Comparison of ENCODE assay signal across 9 cellular contexts in the genomic region with DNA sequence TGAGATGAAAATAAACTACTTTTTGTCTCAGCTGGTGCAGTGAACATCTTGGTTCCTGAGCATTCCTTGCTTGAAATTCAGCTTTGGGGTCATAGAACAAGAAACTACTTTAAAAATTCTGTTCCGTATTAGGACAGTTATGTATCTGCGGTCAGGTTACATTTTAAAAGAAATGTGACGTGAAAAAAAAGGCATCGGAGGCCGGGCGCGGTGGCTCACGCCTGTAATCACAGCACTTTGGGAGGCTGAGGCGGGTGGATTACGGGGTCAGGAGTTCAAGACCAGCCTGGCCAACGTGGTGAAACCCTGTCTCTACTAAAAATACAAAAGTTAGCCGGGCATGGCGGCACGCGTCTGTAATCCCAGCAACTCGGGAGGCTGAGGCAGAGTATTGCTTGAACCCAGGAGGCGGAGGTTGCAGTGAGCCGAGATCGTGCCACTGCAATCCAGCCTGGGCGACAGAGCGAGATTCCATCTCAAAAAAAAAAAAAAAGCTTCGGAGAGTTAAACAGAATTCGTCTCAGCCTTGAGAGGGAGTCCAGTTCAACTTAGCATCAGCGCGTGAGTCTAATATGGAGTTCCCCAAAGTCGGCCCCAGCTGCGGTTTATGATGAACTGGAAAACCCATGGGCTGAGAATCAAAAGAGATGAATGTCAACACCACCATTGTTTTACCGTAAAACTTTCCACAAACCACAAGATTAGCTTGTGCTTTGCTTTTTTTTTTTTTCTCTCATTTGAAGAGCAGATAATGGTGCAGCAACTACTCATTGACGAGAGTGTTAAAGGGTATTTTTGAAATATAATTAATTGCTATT. TPM values are rescaled to one million over a fixed set of nuclear protein-coding genes. Genes with fewer than 3 reads are reported as not detected.
DNase-seq lines count a peak whose midpoint lies in the region; ATAC-seq and TF ChIP-seq lines count a peak whose summit lies in the region.
"Had no signal": no experiment of that assay in that cellular context is flagged by ENCODE, and none has a peak within 500 bp of the region (broad histone marks: within the 10 kb centered on the region; RNA-seq: fewer than 3 reads in every experiment).

No MANE protein-coding gene starts in this region.

- H3K4me3 Mint-ChIP-seq in activated CD8-positive, alpha-beta memory T cell treated with anti-CD3 and anti-CD28 coated beads, Interleukin-2, amount 10 ng/mL, durations not matched to agents 7 days and 5 days, result peak overlapping the region; percentile 73
- H3K4me3 Mint-ChIP-seq in stimulated activated effector memory CD8-positive, alpha-beta T cell treated with anti-CD3 and anti-CD28 coated beads, Interleukin-12 subunit alpha, Interleukin-12 subunit beta, amount 100 ng/mL, for 72 hours, result peak overlapping the region; percentile 77

- peaks cover 17% of the 10 kb centered on the region for H3K27me3 Mint-ChIP-seq in activated CD8-positive, alpha-beta memory T cell treated with anti-CD3 and anti-CD28 coated beads, Interleukin-2, amount 10 ng/mL, durations not matched to agents 7 days and 5 days

- ATAC-seq in activated CD8-positive, alpha-beta memory T cell treated with anti-CD3 and anti-CD28 coated beads, Interleukin-2, amount 10 ng/mL, durations not matched to agents 7 days and 5 days, result no peak
- no peak for ATAC-seq in stimulated activated effector memory CD8-positive, alpha-beta T cell treated with anti-CD3 and anti-CD28 coated beads, Interleukin-12 subunit alpha, Interleukin-12 subunit beta, amount 100 ng/mL, for 72 hours

- no peaks in the 10 kb centered on the region for H3K9me3 Mint-ChIP-seq in activated CD8-positive, alpha-beta memory T cell treated with anti-CD3 and anti-CD28 coated beads, Interleukin-2, amount 10 ng/mL, durations not matched to agents 7 days and 5 days (ENCODE audit: low read depth)
- no peaks in the 10 kb centered on the region for H3K9me3 Mint-ChIP-seq in stimulated activated effector memory CD8-positive, alpha-beta T cell treated with anti-CD3 and anti-CD28 coated beads, Interleukin-12 subunit alpha, Interleukin-12 subunit beta, amount 100 ng/mL, for 72 hours

- H3K27ac Mint-ChIP-seq in activated CD8-positive, alpha-beta memory T cell treated with anti-CD3 and anti-CD28 coated beads, Interleukin-2, amount 10 ng/mL, durations not matched to agents 7 days and 5 days, result no peak overlapping the region
- no peak overlapping the region for H3K27ac Mint-ChIP-seq in stimulated activated effector memory CD8-positive, alpha-beta T cell treated with anti-CD3 and anti-CD28 coated beads, Interleukin-12 subunit alpha, Interleukin-12 subunit beta, amount 100 ng/mL, for 72 hours

- no peak overlapping the region for H3K27ac ChIP-seq in VCaP
- H3K27ac ChIP-seq in coronary artery, result no peak overlapping the region

- peaks cover 32% of the 10 kb centered on the region for H3K4me1 Mint-ChIP-seq in activated CD8-positive, alpha-beta memory T cell treated with anti-CD3 and anti-CD28 coated beads, Interleukin-2, amount 10 ng/mL, durations not matched to agents 7 days and 5 days
- H3K4me1 Mint-ChIP-seq in stimulated activated effector memory CD8-positive, alpha-beta T cell treated with anti-CD3 and anti-CD28 coated beads, Interleukin-12 subunit alpha, Interleukin-12 subunit beta, amount 100 ng/mL, for 72 hours, result peaks cover 34% of the 10 kb centered on the region

- DNase-seq in activated CD8-positive, alpha-beta memory T cell treated with anti-CD3 and anti-CD28 coated beads, Interleukin-2, amount 10 ng/mL, durations not matched to agents 7 days and 5 days, result no peak
- no peak for DNase-seq in activated CD8-positive, alpha-beta memory T cell treated with anti-CD3 and anti-CD28 coated beads for 24 hours
- DNase-seq in epithelial cell of proximal tubule (ENCODE audit: low read depth) (no peak), EL (no peak), coronary artery (ENCODE audit: low spot score) (no peak)
- DNase-seq in stimulated activated effector memory CD8-positive, alpha-beta T cell treated with anti-CD3 and anti-CD28 coated beads, Interleukin-12 subunit alpha, Interleukin-12 subunit beta, amount 100 ng/mL, for 72 hours (ENCODE audit: low spot score in 2 of 2), result no peak
- no peak for DNase-seq in effector CD8-positive, alpha-beta T cell (lab: John Stamatoyannopoulos, UW)
- DNase-seq: activated gamma-delta T cell had no signal

- CTCF ChIA-PET in activated CD8-positive, alpha-beta memory T cell treated with anti-CD3 and anti-CD28 coated beads, Interleukin-2, amount 10 ng/mL, durations not matched to agents 7 days and 5 days (lab: Charles Lee), result interaction anchor here (0.7 to 7.3 kb wide), 9 partner anchors 10 to 344 kb away, joined by 3 to 93 read pairs (median 4); no protein-coding TSS in a partner anchor

- peak; percentile 66 for TF ChIP-seq CTCF in VCaP (conservative IDR thresholded peaks at IDR 0.05)
- no peak for TF ChIP-seq CTCF in epithelial cell of proximal tubule (conservative IDR thresholded peaks at IDR 0.05; ENCODE audit: low read depth, low read length)
- TF ChIP-seq CTCF in coronary artery (IDR thresholded peaks at IDR 0.05), result no peak

- H3K36me3 Mint-ChIP-seq in activated CD8-positive, alpha-beta memory T cell treated with anti-CD3 and anti-CD28 coated beads, Interleukin-2, amount 10 ng/mL, durations not matched to agents 7 days and 5 days, result peaks cover 5% of the 10 kb centered on the region
- H3K36me3 Mint-ChIP-seq in stimulated activated effector memory CD8-positive, alpha-beta T cell treated with anti-CD3 and anti-CD28 coated beads, Interleukin-12 subunit alpha, Interleukin-12 subunit beta, amount 100 ng/mL, for 72 hours, result no peaks in the 10 kb centered on the region

- peak overlapping the region; percentile 6 for H3K4me3 ChIP-seq in epithelial cell of proximal tubule (ENCODE audit: low read depth, low read length)
- no peak overlapping the region for H3K4me3 ChIP-seq in coronary artery

RNA-seq across cellular contexts. Expression of a gene that starts 2.1 kb away (rescaled TPM):
- total RNA-seq in activated CD8-positive, alpha-beta memory T cell treated with anti-CD3 and anti-CD28 coated beads, Interleukin-2, amount 10 ng/mL, durations not matched to agents 7 days and 5 days, result 1 to 10 TPM; 7.8 to 8.0 TPM
- 2.7 and 4.6 TPM in 2 replicates for total RNA-seq in epithelial cell of proximal tubule
